9 cellular contexts compared by ENCODE assay signal in genomic region chr9:306907-307306, GRCh38.
DNase-seq lines count a peak whose midpoint lies in the region; ATAC-seq and TF ChIP-seq lines count a peak whose summit lies in the region.
"Had no signal": no experiment of that assay in that cellular context is flagged by ENCODE, and none has a peak within 500 bp of the region (broad histone marks: within the 10 kb centered on the region; RNA-seq: fewer than 3 reads in every experiment).

No MANE protein-coding gene starts in this region.

- TF ChIP-seq CTCF in HEK293 (tag by site-specific recombination; IDR thresholded peaks at IDR 0.05) = no peak

- H3K27me3 ChIP-seq in effector memory CD4-positive, alpha-beta T cell (replicated peaks; ENCODE audit: control insufficient read depth, insufficient read depth, low read length, poor library complexity, severe bottlenecking) = no peaks in the 10 kb centered on the region

- H3K9me3 ChIP-seq in HEK293 (ENCODE audit: control insufficient read depth, insufficient read depth, low read depth, low read length) = no peaks in the 10 kb centered on the region
- H3K9me3 ChIP-seq in effector memory CD4-positive, alpha-beta T cell (ENCODE audit: control insufficient read depth, low read length) = no peaks in the 10 kb centered on the region

- no peak overlapping the region for H3K4me3 ChIP-seq in HEK293 (ENCODE audit: low read depth, low read length)
- no peak overlapping the region for H3K4me3 ChIP-seq in effector memory CD4-positive, alpha-beta T cell (ENCODE audit: insufficient read depth, low read depth, low read length, poor library complexity, severe bottlenecking)

- no peak overlapping the region for H3K27ac ChIP-seq in HEK293 (ENCODE audit: extremely low read depth, low read depth, low read length)
- H3K27ac ChIP-seq in effector memory CD4-positive, alpha-beta T cell (ENCODE audit: insufficient read depth, low read length, poor library complexity, severe bottlenecking) = no peak overlapping the region

- POLR2A ChIA-PET in HEK293 (lab: Yijun Ruan, JAX) = interaction anchor here (0.6 kb wide), 1 partner anchor 544 kb away, joined by 3 read pairs; no protein-coding TSS in a partner anchor

- CTCF ChIA-PET in HEK293 (lab: Yijun Ruan, JAX) = interaction anchor here (0.6 kb wide), 1 partner anchor 1310 kb away, joined by 3 read pairs; no protein-coding TSS in a partner anchor

- DNase-seq in UCSD-AML1 (lab: John Stamatoyannopoulos, UW; ENCODE audit: unreplicated experiment) (peak; percentile 37), NCI-H1048 (lab: John Stamatoyannopoulos, UW) (no peak), NCI-H510A (lab: John Stamatoyannopoulos, UW) (no peak), GM19240 (ENCODE audit: insufficient read length, low spot score) (no peak)
- peak; percentile 15 to 49 (median 34) for DNase-seq in effector memory CD4-positive, alpha-beta T cell
- peak; percentile 19 for DNase-seq in stimulated activated CD8-positive, alpha-beta memory T cell treated with anti-CD3 and anti-CD28 coated beads, Interleukin-12 subunit alpha, Interleukin-12 subunit beta, amount 100 ng/mL, for 1 hour (ENCODE audit: low read depth)
- DNase-seq: mesenchymal stem cell had no signal

- H3K4me1 ChIP-seq in HEK293 (ENCODE audit: control insufficient read depth, insufficient read depth, low read length) = no peaks in the 10 kb centered on the region
- H3K4me1 ChIP-seq in effector memory CD4-positive, alpha-beta T cell (ENCODE audit: control insufficient read depth, insufficient read depth, low read length, poor library complexity, severe bottlenecking) = no peaks in the 10 kb centered on the region

- no peak for ATAC-seq in HG03139 (IDR thresholded peaks at IDR 0.05; ENCODE audit: unreplicated experiment)

- H3K36me3 ChIP-seq in HEK293 (ENCODE audit: control insufficient read depth in 2 of 2, insufficient read depth in 1 of 2, low read length in 2 of 2) = no peaks in the 10 kb centered on the region
- H3K36me3 ChIP-seq in effector memory CD4-positive, alpha-beta T cell (ENCODE audit: control insufficient read depth, insufficient read depth, low read length) = peaks cover 47% of the 10 kb centered on the region

TF ChIP-seq in HEK293, 187 proteins besides CTCF, POLR2A, EP300 and RAD21:
- TF ChIP-seq ZNF654 (tag by site-specific recombination; IDR thresholded peaks at IDR 0.05; ENCODE audit: low read depth) = 0 out of 2 replicates have a peak, but pooled peaks have one; percentile 8
- TF ChIP-seq ZNF473 (tag by site-specific recombination; IDR thresholded peaks at IDR 0.05) = no peak

Comparison
In these comparisons a context has a peak if more than half of its experiments do, and no peak if none do; other contexts are left out.
1. DNase-seq: peak in UCSD-AML1 (single experiment), effector memory CD4-positive, alpha-beta T cell (3 of 3) and stimulated activated CD8-positive, alpha-beta memory T cell treated with anti-CD3 and anti-CD28 coated beads, Interleukin-12 subunit alpha, Interleukin-12 subunit beta, amount 100 ng/mL, for 1 hour (single experiment); none in NCI-H1048 (single experiment), NCI-H510A (single experiment) and GM19240 (single experiment).